Comparison of ENCODE assay signal across 25 cellular contexts in genomic region chr1:232744847-232745246, GRCh38.
"Had no signal": no experiment of that assay in that cellular context is flagged by ENCODE, and none has a peak within 500 bp of the region (broad histone marks: within the 10 kb centered on the region; RNA-seq: fewer than 3 reads in every experiment).

No MANE protein-coding gene starts in this region.

- H3K27ac ChIP-seq: brain microvascular endothelial cell, epithelial cell of prostate, VCaP had no signal

- DNase-seq: activated CD4-positive, alpha-beta T cell treated with anti-CD3 and anti-CD28 coated beads for 48 hours; activated CD4-positive, alpha-beta T cell treated with anti-CD3 and anti-CD28 coated beads, Interleukin-2, amount 50 U/mL, for 1 hour; activated CD4-positive, alpha-beta T cell treated with anti-CD3 and anti-CD28 coated beads, Interleukin-2, amount 50 U/mL, for 48 hours; activated CD8-positive, alpha-beta memory T cell treated with anti-CD3 and anti-CD28 coated beads for 24 hours; activated CD8-positive, alpha-beta T cell treated with anti-CD3 and anti-CD28 coated beads for 36 hours; activated effector memory CD4-positive, alpha-beta T cell treated with Interleukin-2 at 50 U/mL for 16 hours; activated gamma-delta T cell treated with Interleukin-2 at 50 U/mL for 16 hours; activated naive CD4-positive, alpha-beta T cell treated with anti-CD3 and anti-CD28 coated beads, Interleukin-2, amount 50 U/mL, for 16 hours; activated naive CD4-positive, alpha-beta T cell treated with Interleukin-2 at 50 U/mL for 16 hours; activated T-cell treated with anti-CD3 and anti-CD28 coated beads, Interleukin-2, amount 50 U/mL, for 4 hours; amniotic stem cell; anterior cingulate cortex; brain microvascular endothelial cell; cortex of kidney; dermis blood vessel endothelial cell; effector CD4-positive, alpha-beta T cell; effector memory CD8-positive, alpha-beta T cell; foreskin fibroblast; head of caudate nucleus; hippocampal formation; T-helper 17 cell had no signal

- ATAC-seq: activated CD8-positive, alpha-beta T cell treated with anti-CD3 and anti-CD28 coated beads for 36 hours; activated T-cell treated with anti-CD3 and anti-CD28 coated beads, Interleukin-2, amount 50 U/mL, for 4 hours; activated T-helper 17 cell treated with anti-CD3 and anti-CD28 coated beads, Interleukin-2, amount 50 U/mL, for 72 hours; effector memory CD8-positive, alpha-beta T cell; T-helper 17 cell; WTC11 had no signal
